2 cellular contexts compared by ENCODE assay signal in the genomic region with DNA sequence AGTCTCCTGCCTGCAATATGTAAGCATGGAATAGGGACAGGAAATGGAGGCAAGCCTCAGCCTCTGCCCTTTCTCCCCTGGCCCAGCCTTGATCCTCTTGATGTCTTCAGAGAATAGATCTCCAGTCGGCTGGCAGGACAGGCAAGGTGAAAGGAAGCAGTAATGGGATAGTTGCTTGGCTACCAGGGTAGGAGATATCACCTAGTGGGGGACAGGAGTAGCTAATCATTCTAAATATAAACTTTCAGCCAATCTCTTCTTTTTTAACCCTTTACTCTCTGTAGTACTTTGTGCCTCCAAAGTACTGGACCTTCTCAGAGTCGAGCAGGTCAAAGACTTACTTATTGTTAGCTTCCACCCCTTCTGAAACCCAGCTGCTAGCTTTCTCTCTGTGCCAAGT.
TF ChIP-seq lines count a peak whose summit lies in the region.

No MANE protein-coding gene starts in this region.

TF ChIP-seq in IMR-90, 13 proteins besides CTCF, POLR2A, EP300 and RAD21 (continued from another document):
- TF ChIP-seq, protein P1, sequence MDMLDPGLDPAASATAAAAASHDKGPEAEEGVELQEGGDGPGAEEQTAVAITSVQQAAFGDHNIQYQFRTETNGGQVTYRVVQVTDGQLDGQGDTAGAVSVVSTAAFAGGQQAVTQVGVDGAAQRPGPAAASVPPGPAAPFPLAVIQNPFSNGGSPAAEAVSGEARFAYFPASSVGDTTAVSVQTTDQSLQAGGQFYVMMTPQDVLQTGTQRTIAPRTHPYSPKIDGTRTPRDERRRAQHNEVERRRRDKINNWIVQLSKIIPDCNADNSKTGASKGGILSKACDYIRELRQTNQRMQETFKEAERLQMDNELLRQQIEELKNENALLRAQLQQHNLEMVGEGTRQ (IDR thresholded peaks at IDR 0.05; ENCODE audit: low read depth, low read length) = no peak
- no peak for TF ChIP-seq CHD1 (IDR thresholded peaks at IDR 0.05; ENCODE audit: low read depth, low read length)
- no peak for TF ChIP-seq MAZ (IDR thresholded peaks at IDR 0.05; ENCODE audit: borderline replicate concordance, low read depth, low read length)
- TF ChIP-seq BHLHE40 (IDR thresholded peaks at IDR 0.05; ENCODE audit: low read depth, low read length) = no peak

TF ChIP-seq in WTC11, 78 proteins besides CTCF, POLR2A, EP300 and RAD21 (continued from another document):
- TF ChIP-seq, protein P2, sequence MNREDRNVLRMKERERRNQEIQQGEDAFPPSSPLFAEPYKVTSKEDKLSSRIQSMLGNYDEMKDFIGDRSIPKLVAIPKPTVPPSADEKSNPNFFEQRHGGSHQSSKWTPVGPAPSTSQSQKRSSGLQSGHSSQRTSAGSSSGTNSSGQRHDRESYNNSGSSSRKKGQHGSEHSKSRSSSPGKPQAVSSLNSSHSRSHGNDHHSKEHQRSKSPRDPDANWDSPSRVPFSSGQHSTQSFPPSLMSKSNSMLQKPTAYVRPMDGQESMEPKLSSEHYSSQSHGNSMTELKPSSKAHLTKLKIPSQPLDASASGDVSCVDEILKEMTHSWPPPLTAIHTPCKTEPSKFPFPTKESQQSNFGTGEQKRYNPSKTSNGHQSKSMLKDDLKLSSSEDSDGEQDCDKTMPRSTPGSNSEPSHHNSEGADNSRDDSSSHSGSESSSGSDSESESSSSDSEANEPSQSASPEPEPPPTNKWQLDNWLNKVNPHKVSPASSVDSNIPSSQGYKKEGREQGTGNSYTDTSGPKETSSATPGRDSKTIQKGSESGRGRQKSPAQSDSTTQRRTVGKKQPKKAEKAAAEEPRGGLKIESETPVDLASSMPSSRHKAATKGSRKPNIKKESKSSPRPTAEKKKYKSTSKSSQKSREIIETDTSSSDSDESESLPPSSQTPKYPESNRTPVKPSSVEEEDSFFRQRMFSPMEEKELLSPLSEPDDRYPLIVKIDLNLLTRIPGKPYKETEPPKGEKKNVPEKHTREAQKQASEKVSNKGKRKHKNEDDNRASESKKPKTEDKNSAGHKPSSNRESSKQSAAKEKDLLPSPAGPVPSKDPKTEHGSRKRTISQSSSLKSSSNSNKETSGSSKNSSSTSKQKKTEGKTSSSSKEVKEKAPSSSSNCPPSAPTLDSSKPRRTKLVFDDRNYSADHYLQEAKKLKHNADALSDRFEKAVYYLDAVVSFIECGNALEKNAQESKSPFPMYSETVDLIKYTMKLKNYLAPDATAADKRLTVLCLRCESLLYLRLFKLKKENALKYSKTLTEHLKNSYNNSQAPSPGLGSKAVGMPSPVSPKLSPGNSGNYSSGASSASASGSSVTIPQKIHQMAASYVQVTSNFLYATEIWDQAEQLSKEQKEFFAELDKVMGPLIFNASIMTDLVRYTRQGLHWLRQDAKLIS (CRISPR knock-in tag; IDR thresholded peaks at IDR 0.05; ENCODE audit: borderline replicate concordance) = no peak
- TF ChIP-seq SMAD3 (CRISPR knock-in tag; IDR thresholded peaks at IDR 0.05; ENCODE audit: borderline replicate concordance) (no peak), SOX15 (CRISPR knock-in tag; IDR thresholded peaks at IDR 0.05) (no peak), ETV6 (CRISPR knock-in tag; IDR thresholded peaks at IDR 0.05) (no peak), ZNF396 (CRISPR knock-in tag; IDR thresholded peaks at IDR 0.05; ENCODE audit: borderline replicate concordance) (no peak)
